1 cellular context compared by ENCODE assay signal in the genomic region with DNA sequence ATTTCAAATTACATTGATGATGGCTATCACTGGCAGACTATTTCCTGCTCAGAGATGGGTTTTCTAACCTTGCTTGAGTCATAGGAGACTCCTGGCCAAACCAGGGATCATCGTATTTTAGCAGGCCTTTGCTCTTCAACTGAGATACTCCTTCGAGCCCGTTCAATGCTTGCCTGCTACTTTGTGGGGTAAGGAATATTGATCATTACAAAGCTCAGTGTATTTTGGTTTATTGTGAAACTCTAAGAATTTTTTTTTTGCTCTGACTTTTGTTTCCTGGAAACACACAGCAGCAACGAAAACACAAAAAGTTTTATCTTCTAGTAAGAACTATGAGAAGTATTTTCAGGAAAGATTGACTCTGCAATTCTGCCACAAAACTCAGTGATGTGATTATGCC.
TF ChIP-seq lines count a peak whose summit lies in the region.

No MANE protein-coding gene starts in this region.

TF ChIP-seq in HepG2, 621 proteins besides CTCF, POLR2A, EP300 and RAD21:
- TF ChIP-seq ZNF737 (CRISPR knock-in tag; IDR thresholded peaks at IDR 0.05; ENCODE audit: borderline replicate concordance) (no peak), CREM (IDR thresholded peaks at IDR 0.05) (peak; percentile 20; the same call in 1 of the 2 replicates), CREM (CRISPR knock-in tag; IDR thresholded peaks at IDR 0.05) (no peak), BCL6 (CRISPR knock-in tag; IDR thresholded peaks at IDR 0.05) (peak; percentile 87), ZFY (CRISPR knock-in tag; IDR thresholded peaks at IDR 0.05) (no peak), ZNF556 (CRISPR knock-in tag; IDR thresholded peaks at IDR 0.05; ENCODE audit: borderline replicate concordance) (no peak), ONECUT2 (CRISPR knock-in tag; IDR thresholded peaks at IDR 0.05) (0 out of 2 replicates have a peak, but pooled peaks have one; percentile 25)
